Comparison of ENCODE assay signal across 8 cellular contexts in the genomic region with DNA sequence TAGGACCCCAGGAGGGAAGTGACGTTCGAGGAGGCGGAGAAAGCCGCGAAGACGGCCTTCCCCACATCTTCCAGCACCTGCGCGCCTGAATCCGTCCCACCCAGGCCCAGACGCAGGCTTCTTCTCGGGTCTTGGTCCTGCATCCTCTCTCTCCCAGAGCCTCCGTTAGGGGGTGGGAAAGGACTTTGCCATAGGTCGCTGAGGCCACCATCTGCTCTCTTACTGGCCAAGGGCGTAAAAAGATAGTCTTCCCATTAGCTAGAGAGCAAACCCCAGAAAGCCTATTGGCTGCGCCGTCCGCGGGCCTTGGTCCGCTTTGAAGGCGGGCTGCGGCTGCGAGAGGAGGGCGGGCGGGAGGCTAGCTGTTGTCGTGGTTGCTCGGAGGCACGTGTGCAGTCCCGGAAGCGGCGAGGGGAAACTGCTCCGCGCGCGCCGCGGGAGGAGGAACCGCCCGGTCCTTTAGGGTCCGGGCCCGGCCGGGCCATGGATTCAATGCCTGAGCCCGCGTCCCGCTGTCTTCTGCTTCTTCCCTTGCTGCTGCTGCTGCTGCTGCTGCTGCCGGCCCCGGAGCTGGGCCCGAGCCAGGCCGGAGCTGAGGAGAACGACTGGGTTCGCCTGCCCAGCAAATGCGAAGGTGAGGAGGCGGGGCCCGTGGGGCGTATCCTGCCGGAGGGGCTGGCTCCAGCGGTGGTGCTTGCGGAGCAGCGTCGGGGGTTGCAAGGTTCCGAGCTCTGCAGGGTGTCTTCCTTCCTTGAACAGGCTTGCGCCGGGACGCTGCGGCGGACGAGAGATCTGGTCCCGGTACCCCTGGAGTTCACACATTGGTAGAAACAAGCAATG. TPM values are rescaled to one million over a fixed set of nuclear protein-coding genes. Genes with fewer than 3 reads are reported as not detected.
DNase-seq lines count a peak whose midpoint lies in the region; ATAC-seq, FAIRE-seq and TF ChIP-seq lines count a peak whose summit lies in the region.

A gene (plus strand): TSS at position 393 of the 840 bp plus-strand sequence. CDS start 91 bp downstream, at position 484.

- H3K4me1 ChIP-seq in OCI-LY7 (ENCODE audit: insufficient read depth, low read length, poor library complexity, severe bottlenecking) (peaks cover 33% of the 10 kb centered on the region), endothelial cell of umbilical vein (ENCODE audit: control insufficient read depth, extremely low read depth, insufficient read depth, low read length) (peaks cover 18% of the 10 kb centered on the region)

- TF ChIP-seq CTCF in D721Med (IDR thresholded peaks at IDR 0.05; ENCODE audit: insufficient read depth, missing control alignments) (no peak), OCI-LY7 (conservative IDR thresholded peaks at IDR 0.05; ENCODE audit: low read length) (no peak), endothelial cell of umbilical vein (IDR thresholded peaks at IDR 0.05; ENCODE audit: extremely low read depth in 1 of 2, insufficient read depth in 1 of 2, low read depth in 1 of 2, low read length in 2 of 2) (peak in 1 of 2 donors; percentile 7)

- H3K9me3 ChIP-seq in OCI-LY7 (ENCODE audit: low read length) (no peaks in the 10 kb centered on the region), endothelial cell of umbilical vein (replicated peaks; ENCODE audit: control insufficient read depth, insufficient read depth, low read length) (no peaks in the 10 kb centered on the region)

- no peak for FAIRE-seq in D721Med (lab: Jason Lieb, UNC)
- peak; percentile 94 for FAIRE-seq in endothelial cell of umbilical vein (lab: Jason Lieb, UNC)

- dilution Hi-C loops in endothelial cell of umbilical vein (cut with MboI; ENCODE audit: extremely low pct_ligation_motif_present, low sequenced_read_pairs), result no loop called here

- ATAC-seq in GM21526 (IDR thresholded peaks at IDR 0.05; ENCODE audit: low FRiP score, unreplicated experiment), result peak; percentile 63

- TF ChIP-seq POLR2A in endothelial cell of umbilical vein (IDR thresholded peaks at IDR 0.05; ENCODE audit: low read depth, low read length), result no peak

- CTCF ChIA-PET in OCI-LY7 (lab: Charles Lee; ENCODE audit: unreplicated experiment), result interaction anchor here (0.5 to 1.3 kb wide), 7 partner anchors 52 to 449 kb away, joined by 3 to 14 read pairs (median 5); a partner anchor contains a TSS
- CTCF ChIA-PET in endothelial cell of umbilical vein (lab: Charles Lee), result interaction anchor here (0.6 to 2.1 kb wide), 15 partner anchors 10 to 268 kb away, joined by 3 to 12 read pairs (median 4); a partner anchor contains a TSS

- H3K4me3 ChIP-seq in OCI-LY7 (ENCODE audit: low read depth, low read length, poor library complexity, severe bottlenecking) (peak within 1 kb of the TSS; percentile 84), endothelial cell of umbilical vein (replicated peaks in 1 of 3; ENCODE audit: insufficient read depth in 1 of 3, low read depth in 1 of 3, low read length in 3 of 3) (peak within 1 kb of the TSS; percentile 54 to 94 (median 85))

- intact Hi-C loops in OCI-LY7 (cut with micrococcal nuclease; ENCODE audit: unreplicated experiment) (loop anchor here (1.0 kb wide), 3 partner anchors 50 to 85 kb away; a partner anchor contains a TSS), endothelial cell of umbilical vein (cut with micrococcal nuclease) (loop anchor here (1.0 to 2.0 kb wide), 5 partner anchors 31 to 242 kb away; a partner anchor contains a TSS)

- H2AFZ ChIP-seq in OCI-LY7 (ENCODE audit: low read length) (peak within 1 kb of the TSS; percentile 60; the same call in 1 of the 2 replicates), endothelial cell of umbilical vein (ENCODE audit: low read depth, low read length) (peak within 1 kb of the TSS; percentile 91)

- H3K79me2 ChIP-seq in OCI-LY7 (ENCODE audit: insufficient read depth, low read depth, low read length), result peaks cover 42% of the 10 kb centered on the region
- H3K79me2 ChIP-seq in endothelial cell of umbilical vein (ENCODE audit: control insufficient read depth, insufficient read depth, low read length), result peaks cover 34% of the 10 kb centered on the region

- H3K36me3 ChIP-seq in OCI-LY7 (ENCODE audit: insufficient read depth, low read length) (peaks cover 38% of the 10 kb centered on the region), endothelial cell of umbilical vein (ENCODE audit: control insufficient read depth in 2 of 2, extremely low read depth in 1 of 2, insufficient read depth in 2 of 2, low read length in 2 of 2) (peaks cover 0 to under 1% of the 10 kb centered on the region in 2 experiments)

- H3K9ac ChIP-seq in endothelial cell of umbilical vein (replicated peaks; ENCODE audit: extremely low read depth, insufficient read depth, low read length), result peak within 1 kb of the TSS; percentile 87

- peak within 1 kb of the TSS; percentile 92 for H3K4me2 ChIP-seq in OCI-LY7 (ENCODE audit: low read length)
- peak within 1 kb of the TSS; percentile 99 for H3K4me2 ChIP-seq in endothelial cell of umbilical vein (ENCODE audit: insufficient read depth, low read length)

- H4K20me1 ChIP-seq in OCI-LY7 (ENCODE audit: insufficient read depth, low read length), result peaks cover 23% of the 10 kb centered on the region
- H4K20me1 ChIP-seq in endothelial cell of umbilical vein (replicated peaks; ENCODE audit: control insufficient read depth, extremely low read depth, insufficient read depth, low read length), result no peaks in the 10 kb centered on the region

- H3K9me2 ChIP-seq in OCI-LY7 (ENCODE audit: insufficient read depth, low read length), result no peaks in the 10 kb centered on the region

- H3K27ac ChIP-seq in OCI-LY7 (ENCODE audit: low read depth, low read length, poor library complexity, severe bottlenecking) (peak within 1 kb of the TSS; percentile 94), endothelial cell of umbilical vein (ENCODE audit: insufficient read depth, low read depth, low read length) (peak within 1 kb of the TSS; percentile 95)

- BruUV-seq in OCI-LY7 (replicated peaks; lab: Mats Ljungman, UMichigan) (TSS peak; percentile 63), endothelial cell of umbilical vein (replicated peaks; lab: Mats Ljungman, UMichigan) (TSS peak; percentile 31)

- POLR2A ChIA-PET in OCI-LY7 (lab: Charles Lee) (interaction anchor here (0.6 to 2.5 kb wide), 25 partner anchors 11 to 912 kb away, joined by 3 to 18 read pairs (median 5); a partner anchor contains a TSS), endothelial cell of umbilical vein (lab: Charles Lee) (interaction anchor here (0.6 to 1.2 kb wide), 3 partner anchors 36 to 423 kb away, joined by 4 read pairs; a partner anchor contains a TSS)

- no peaks in the 10 kb centered on the region for H3K9me1 ChIP-seq in endothelial cell of umbilical vein (replicated peaks; ENCODE audit: control insufficient read depth, extremely low read depth, insufficient read depth, low read length)

- DNase-seq in D721Med (ENCODE audit: insufficient read length, low spot score), result peak; percentile 74
- peak; percentile 82 for DNase-seq in HuH-7.5 (ENCODE audit: low spot score)
- peak; percentile 98 for DNase-seq in OCI-LY7 (ENCODE audit: low spot score)
- DNase-seq in activated T-cell treated with anti-CD3 and anti-CD28 coated beads for 1 hour (ENCODE audit: low read depth), result peak; percentile 85
- DNase-seq in endothelial cell of umbilical vein (ENCODE audit: low read depth, low spot score), result peak; percentile 98
- peak; percentile 91 for DNase-seq in middle frontal gyrus (ENCODE audit: extremely low spot score, low spot score)
- peak; percentile 88 to 91 for DNase-seq in stimulated activated CD8-positive, alpha-beta memory T cell treated with anti-CD3 and anti-CD28 coated beads, Interleukin-2, amount 100 ng/mL, for 48 hours (ENCODE audit: low read depth in 2 of 2)

- H3K27me3 ChIP-seq in endothelial cell of umbilical vein (ENCODE audit: control insufficient read depth in 2 of 2, insufficient read depth in 2 of 2, low read length in 2 of 2), result peaks cover 0 to 3% of the 10 kb centered on the region in 2 experiments

TF ChIP-seq in endothelial cell of umbilical vein, 7 proteins besides CTCF, POLR2A, EP300 and RAD21:
- no peak for TF ChIP-seq JUN (IDR thresholded peaks at IDR 0.05; ENCODE audit: borderline replicate concordance, insufficient read depth, insufficient read length, low read depth)
- no peak for TF ChIP-seq GATA2 (IDR thresholded peaks at IDR 0.05; ENCODE audit: insufficient read depth, insufficient read length, low read depth, low read length)
- TF ChIP-seq POLR2AphosphoS5 (IDR thresholded peaks at IDR 0.05; ENCODE audit: insufficient read depth, low read depth, low read length), result peak; percentile 43
- TF ChIP-seq EZH2 (IDR thresholded peaks at IDR 0.05; ENCODE audit: borderline replicate concordance, low read depth, low read length, severe bottlenecking), result peak; percentile 65
- TF ChIP-seq MYC (IDR thresholded peaks at IDR 0.05; ENCODE audit: low read depth, low read length), result peak; percentile 91
- no peak for TF ChIP-seq FOS (IDR thresholded peaks at IDR 0.05; ENCODE audit: borderline replicate concordance, insufficient read depth, low read length)
- TF ChIP-seq, protein P1, sequence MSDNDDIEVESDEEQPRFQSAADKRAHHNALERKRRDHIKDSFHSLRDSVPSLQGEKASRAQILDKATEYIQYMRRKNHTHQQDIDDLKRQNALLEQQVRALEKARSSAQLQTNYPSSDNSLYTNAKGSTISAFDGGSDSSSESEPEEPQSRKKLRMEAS (IDR thresholded peaks at IDR 0.05; ENCODE audit: insufficient read depth, insufficient read length), result peak; percentile 90
TF ChIP-seq in endothelial cell of umbilical vein: peak in this region for 4.

RNA-seq across cellular contexts. Expression of the gene that starts here (rescaled TPM):
- total RNA-seq in OCI-LY7 (2014; rRNA removed; shearing (Covaris generic)), result 64.7 and 69.3 TPM in 2 replicates
- total RNA-seq in OCI-LY7 (2022) (70.5 and 77.2 TPM in 2 replicates), endothelial cell of umbilical vein (43.3 and 53.1 TPM in 2 replicates)
- 40.8 and 46.4 TPM in 2 replicates for polyA plus RNA-seq in endothelial cell of umbilical vein
- 49.1 and 51.6 TPM in 2 replicates for polyA plus RNA-seq in endothelial cell of umbilical vein (2011; cell fraction: cytosol; rRNA removed)
- polyA plus RNA-seq in endothelial cell of umbilical vein (2011; cell fraction: nucleus; rRNA removed), result 31.4 and 34.4 TPM in 2 replicates
- polyA plus RNA-seq in endothelial cell of umbilical vein (2012), result 27.0 and 33.6 TPM in 2 replicates
- 28.2 and 31.4 TPM in 2 replicates for polyA minus RNA-seq in endothelial cell of umbilical vein
- 21.9 TPM for polyA minus RNA-seq in endothelial cell of umbilical vein (2011; cell fraction: cytosol; rRNA and poly(A)+ RNA removed)
- 7.0 and 9.2 TPM in 2 replicates for polyA minus RNA-seq in endothelial cell of umbilical vein (2011; cell fraction: nucleus; rRNA and poly(A)+ RNA removed)

Comparison
In these comparisons a context has a peak if more than half of its experiments do, and no peak if none do; other contexts are left out.
1. Peak in every context shown above with its lines: DNase-seq, ATAC-seq, H3K4me3 ChIP-seq and H3K27ac ChIP-seq.